In the genomic region with DNA sequence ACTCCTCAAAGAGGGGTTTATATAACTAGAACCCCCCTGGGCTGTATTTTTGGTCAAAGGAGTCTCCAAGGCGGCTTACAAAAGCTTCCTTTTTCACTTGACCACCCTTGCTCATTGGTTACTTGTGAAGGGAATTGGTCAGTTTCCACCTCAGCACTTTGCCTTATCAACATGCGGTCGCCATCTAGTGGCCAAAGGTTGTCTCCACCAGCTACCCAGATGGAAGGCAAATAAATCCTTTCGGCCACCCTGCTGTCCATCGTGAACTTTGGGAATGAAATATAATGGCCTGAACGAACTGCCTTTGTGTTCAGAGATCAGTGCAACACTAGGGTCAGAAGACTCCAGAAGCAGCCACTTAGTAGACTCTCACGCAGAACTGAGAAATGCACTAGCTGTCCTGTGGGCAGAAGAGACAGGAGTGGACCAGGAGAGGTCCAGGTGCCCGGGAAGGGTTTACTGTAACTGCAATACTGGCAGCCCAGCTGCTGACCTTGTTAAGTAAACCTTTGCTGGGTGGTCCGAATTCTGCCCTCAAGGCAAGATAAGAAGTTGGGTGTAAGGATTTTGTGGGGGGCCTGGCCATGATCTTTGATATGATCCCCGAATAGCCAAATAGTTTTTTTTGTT, we compare ENCODE assay signal across 8 cellular contexts.
A peak's percentile ranks its signal among the peaks of the same experiment; 100 is the strongest.
DNase-seq lines count a peak whose midpoint lies in the region; ATAC-seq, FAIRE-seq and TF ChIP-seq lines count a peak whose summit lies in the region.

No MANE protein-coding gene starts in this region.

- DNase-seq in OCI-M1 (lab: John Stamatoyannopoulos, UW) (peak; percentile 82), glomerular visceral epithelial cell (ENCODE audit: extremely low spot score) (peak; percentile 79), pancreas (peak in 5 of 6 donors; percentile 53 to 80 (median 68))
- peak; percentile 39 for DNase-seq in activated naive CD4-positive, alpha-beta T cell treated with Interleukin-2 at 50 U/mL for 16 hours
- no peak for DNase-seq in effector CD8-positive, alpha-beta T cell (lab: John Stamatoyannopoulos, UW)

- H3K27ac ChIP-seq in pancreas, result no peak overlapping the region

- no peaks in the 10 kb centered on the region for H3K9me3 ChIP-seq in pancreas

- H3K36me3 ChIP-seq in pancreas, result no peaks in the 10 kb centered on the region

- H3K4me3 ChIP-seq in pancreas, result no peak overlapping the region

- no peaks in the 10 kb centered on the region for H3K27me3 ChIP-seq in pancreas

- intact Hi-C loops in pancreas (cut with DNase I), result no loop called here

- ATAC-seq in HG02981 (IDR thresholded peaks at IDR 0.05; ENCODE audit: unreplicated experiment) (peak; percentile 72), pancreas (peak; percentile 72 to 88 (median 82))

- H3K4me1 ChIP-seq in pancreas, result no peaks in the 10 kb centered on the region

- peak; percentile 57 for TF ChIP-seq CTCF in GM12801 (IDR thresholded peaks at IDR 0.05; ENCODE audit: extremely low read depth, insufficient read length)
- TF ChIP-seq CTCF in pancreas (IDR thresholded peaks at IDR 0.05), result peak; percentile 64 to 81 (median 70)

- FAIRE-seq in A204.1 (lab: Jason Lieb, UNC) (peak; percentile 87), pancreas (lab: Jason Lieb, UNC) (no peak)

- 21 to 25% methylated on average over 10 of the region's 10 CpGs for WGBS in pancreas, 2 donors
